ENCODE assay signal across 1 cellular context in genomic region chr5:79516986-79517385, GRCh38.
TF ChIP-seq lines count a peak whose summit lies in the region.

No MANE protein-coding gene starts in this region.

TF ChIP-seq in WTC11, 78 proteins besides CTCF, POLR2A, EP300 and RAD21 (continued from another document):
- TF ChIP-seq PREB (CRISPR knock-in tag; IDR thresholded peaks at IDR 0.05; ENCODE audit: borderline replicate concordance) (no peak), ZNF512 (CRISPR knock-in tag; IDR thresholded peaks at IDR 0.05; ENCODE audit: borderline replicate concordance) (no peak), ZNF317 (CRISPR knock-in tag; IDR thresholded peaks at IDR 0.05; ENCODE audit: borderline replicate concordance, low read depth) (no peak), ZNF232 (CRISPR knock-in tag; IDR thresholded peaks at IDR 0.05) (no peak), FOXK1 (CRISPR knock-in tag; IDR thresholded peaks at IDR 0.05) (no peak), KAT7 (CRISPR knock-in tag; IDR thresholded peaks at IDR 0.05; ENCODE audit: borderline replicate concordance) (no peak)
TF ChIP-seq in WTC11: peak in this region for 0.
